6 cellular contexts compared by ENCODE assay signal in the genomic region with DNA sequence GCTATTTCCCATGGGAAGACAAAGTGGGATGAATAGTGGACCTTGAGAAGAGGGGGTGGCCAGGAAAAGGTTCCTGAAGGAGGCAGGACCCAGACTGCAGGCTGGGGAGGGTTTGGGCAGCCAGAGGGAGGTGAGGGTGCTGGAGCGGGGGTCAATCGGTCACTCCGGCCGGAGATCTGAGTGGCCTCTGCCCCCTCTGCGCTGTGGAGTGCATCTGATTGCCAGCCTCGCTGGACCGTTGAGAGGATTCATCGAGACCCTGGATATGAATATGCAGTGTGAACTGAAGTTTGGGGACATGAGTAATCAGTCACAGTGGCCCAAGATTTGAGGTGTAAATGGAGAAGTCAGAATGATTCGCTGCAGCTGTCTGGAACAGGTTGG. TPM values are rescaled to one million over a fixed set of nuclear protein-coding genes. Genes with fewer than 3 reads are reported as not detected.
DNase-seq lines count a peak whose midpoint lies in the region; ATAC-seq and TF ChIP-seq lines count a peak whose summit lies in the region.

No MANE protein-coding gene starts in this region.

- H3K36me3 ChIP-seq in MM.1S (replicated peaks; ENCODE audit: insufficient read depth, low read length) = no peaks in the 10 kb centered on the region

- no peaks in the 10 kb centered on the region for H3K27me3 ChIP-seq in MM.1S (replicated peaks; ENCODE audit: insufficient read depth, low read length)

- H3K36me3 Mint-ChIP-seq in effector memory CD8-positive, alpha-beta T cell (ENCODE audit: insufficient read depth) = peaks cover 54% of the 10 kb centered on the region

- ATAC-seq in effector memory CD8-positive, alpha-beta T cell (replicated peaks) = no peak
- ATAC-seq in sciatic nerve = peak; percentile 4

- H3K4me1 Mint-ChIP-seq in effector memory CD8-positive, alpha-beta T cell (ENCODE audit: low read depth in 2 of 2) = peaks cover 49 to 58% of the 10 kb centered on the region in 2 donors

- peak overlapping the region; percentile 100 for H3K27ac Mint-ChIP-seq in effector memory CD8-positive, alpha-beta T cell

- H3K79me2 ChIP-seq in MM.1S (ENCODE audit: low read length) = peaks cover 34% of the 10 kb centered on the region

- H3K4me2 ChIP-seq in MM.1S (ENCODE audit: low read depth, low read length) = peak overlapping the region; percentile 95

- peaks cover 18% of the 10 kb centered on the region for H3K4me1 ChIP-seq in MM.1S (ENCODE audit: low read length)

- H3K4me3 ChIP-seq in MM.1S (ENCODE audit: low read length) = peak overlapping the region; percentile 99

- no peak for TF ChIP-seq CTCF in MM.1S (IDR thresholded peaks at IDR 0.05; ENCODE audit: low read length)

- intact Hi-C loops in sciatic nerve (cut with DNase I) = no loop called here

- no peaks in the 10 kb centered on the region for H3K9me3 ChIP-seq in MM.1S (replicated peaks; ENCODE audit: insufficient read depth, low read length)

- no peaks in the 10 kb centered on the region for H4K20me1 ChIP-seq in MM.1S (ENCODE audit: insufficient read depth, low read length)

- peaks cover 0 to 2% of the 10 kb centered on the region in 2 donors for H3K9me3 Mint-ChIP-seq in effector memory CD8-positive, alpha-beta T cell

- H3K9me2 ChIP-seq in MM.1S (replicated peaks; ENCODE audit: insufficient read depth, low read length) = no peaks in the 10 kb centered on the region

- H3K9ac ChIP-seq in MM.1S (ENCODE audit: low read length) = peak overlapping the region; percentile 98

- H3K27ac ChIP-seq in MM.1S (ENCODE audit: low read length) = peak overlapping the region; percentile 54; the same call in 1 of the 2 replicates

- DNase-seq in MM.1S = no peak
- DNase-seq in effector memory CD8-positive, alpha-beta T cell = no peak
- peak; percentile 61 for DNase-seq in sciatic nerve (ENCODE audit: low spot score)
- no peak for DNase-seq in midbrain (lab: John Stamatoyannopoulos, UW)
- DNase-seq in activated CD8-positive, alpha-beta memory T cell treated with anti-CD3 and anti-CD28 coated beads, Interleukin-2, amount 50 U/mL, for 4 hours = no peak
- DNase-seq in HuH-7.5 (ENCODE audit: low spot score) = no peak

- peaks cover 23% of the 10 kb centered on the region for H3F3A ChIP-seq in MM.1S (ENCODE audit: insufficient read depth, low read length)

- H3K4me3 Mint-ChIP-seq in effector memory CD8-positive, alpha-beta T cell = peak overlapping the region; percentile 97 to 99

- no peaks in the 10 kb centered on the region for H3K27me3 Mint-ChIP-seq in effector memory CD8-positive, alpha-beta T cell

- peak overlapping the region; percentile 66 for H2AFZ ChIP-seq in MM.1S (ENCODE audit: low read length)

RNA-seq across cellular contexts. Expression of a gene that starts 5.5 kb away (rescaled TPM):
- total RNA-seq in sciatic nerve = 42.2 TPM

RNA-seq across cellular contexts. Expression of a gene that starts 8.1 kb away (rescaled TPM):
- 17.2 TPM for total RNA-seq in sciatic nerve

RNA-seq across cellular contexts. Expression of a gene that starts 11.0 kb away (rescaled TPM):
- 4.0 TPM for total RNA-seq in sciatic nerve

RNA-seq across cellular contexts. Expression of a gene that starts 12.7 kb away (rescaled TPM):
- total RNA-seq in sciatic nerve = 14.0 TPM

RNA-seq across cellular contexts. Expression of a gene that starts 19.5 kb away (rescaled TPM):
- total RNA-seq in sciatic nerve = 127 TPM
